Comparison of ENCODE assay signal across 15 cellular contexts in genomic region chr5:54638090-54638489, GRCh38.
"Had no signal": no experiment of that assay in that cellular context is flagged by ENCODE, and none has a peak within 500 bp of the region (broad histone marks: within the 10 kb centered on the region; RNA-seq: fewer than 3 reads in every experiment).

No MANE protein-coding gene starts in this region.

- H3K27me3 Mint-ChIP-seq: activated CD4-positive, alpha-beta T cell treated with anti-CD3 and anti-CD28 coated beads for 36 hours; activated naive CD4-positive, alpha-beta T cell treated with anti-CD3 and anti-CD28 coated beads, Interleukin-2, amount 50 U/mL, for 24 hours; stimulated activated naive CD8-positive, alpha-beta T cell treated with anti-CD3 and anti-CD28 coated beads, Interleukin-15, Interleukin-2, amounts not matched to agents 100 ng/mL and 50 ng/mL, for 24 hours had no signal

- H3K9ac ChIP-seq: neural progenitor cell had no signal

- H3K4me1 ChIP-seq: neural progenitor cell had no signal

- H2AFZ ChIP-seq: neural progenitor cell had no signal

- H3K9me3 Mint-ChIP-seq: activated naive CD4-positive, alpha-beta T cell treated with anti-CD3 and anti-CD28 coated beads, Interleukin-2, amount 50 U/mL, for 24 hours; neural progenitor cell; stimulated activated naive CD8-positive, alpha-beta T cell treated with anti-CD3 and anti-CD28 coated beads, Interleukin-15, Interleukin-2, amounts not matched to agents 100 ng/mL and 50 ng/mL, for 24 hours had no signal

- H3K36me3 Mint-ChIP-seq: activated naive CD4-positive, alpha-beta T cell treated with anti-CD3 and anti-CD28 coated beads, Interleukin-2, amount 50 U/mL, for 24 hours; neural progenitor cell had no signal

- H3K27ac Mint-ChIP-seq: activated CD4-positive, alpha-beta T cell treated with anti-CD3 and anti-CD28 coated beads for 36 hours; activated naive CD4-positive, alpha-beta T cell treated with anti-CD3 and anti-CD28 coated beads, Interleukin-2, amount 50 U/mL, for 24 hours; neural progenitor cell; stimulated activated naive CD8-positive, alpha-beta T cell treated with anti-CD3 and anti-CD28 coated beads, Interleukin-15, Interleukin-2, amounts not matched to agents 100 ng/mL and 50 ng/mL, for 24 hours had no signal

- H3K36me3 ChIP-seq: esophagus muscularis mucosa, neural progenitor cell, ovary, WERI-Rb-1 had no signal

- H3K27ac ChIP-seq: dorsolateral prefrontal cortex, esophagus muscularis mucosa, foreskin keratinocyte, neural progenitor cell, ovary, WERI-Rb-1 had no signal

- H3K4me3 ChIP-seq: dorsolateral prefrontal cortex, esophagus muscularis mucosa, neural progenitor cell, ovary had no signal

- H3K27me3 ChIP-seq: dorsolateral prefrontal cortex, esophagus muscularis mucosa, foreskin keratinocyte, neural progenitor cell, ovary had no signal

- DNase-seq: activated CD4-positive, alpha-beta T cell treated with anti-CD3 and anti-CD28 coated beads for 36 hours; activated T-cell treated with anti-CD3 and anti-CD28 coated beads, Interleukin-2, amount 50 U/mL, for 1 hour; dorsolateral prefrontal cortex; foreskin keratinocyte; stimulated activated CD4-positive, alpha-beta T cell treated with anti-CD3 and anti-CD28 coated beads, Interleukin-15, amount 100 ng/mL, for 24 hours; stimulated activated CD4-positive, alpha-beta T cell treated with anti-CD3 and anti-CD28 coated beads, Interleukin-4, amount 100 ng/mL, for 24 hours; SW 1271; T1000; WERI-Rb-1 had no signal

- H3K4me3 Mint-ChIP-seq: activated CD4-positive, alpha-beta T cell treated with anti-CD3 and anti-CD28 coated beads for 36 hours; activated naive CD4-positive, alpha-beta T cell treated with anti-CD3 and anti-CD28 coated beads, Interleukin-2, amount 50 U/mL, for 24 hours; neural progenitor cell; stimulated activated naive CD8-positive, alpha-beta T cell treated with anti-CD3 and anti-CD28 coated beads, Interleukin-15, Interleukin-2, amounts not matched to agents 100 ng/mL and 50 ng/mL, for 24 hours had no signal

- ATAC-seq: activated CD4-positive, alpha-beta T cell treated with anti-CD3 and anti-CD28 coated beads for 36 hours; left lobe of liver had no signal

- H3K4me2 ChIP-seq: neural progenitor cell had no signal

- H3K9me3 ChIP-seq: esophagus muscularis mucosa, ovary had no signal
